8 cellular contexts compared by ENCODE assay signal in the genomic region with DNA sequence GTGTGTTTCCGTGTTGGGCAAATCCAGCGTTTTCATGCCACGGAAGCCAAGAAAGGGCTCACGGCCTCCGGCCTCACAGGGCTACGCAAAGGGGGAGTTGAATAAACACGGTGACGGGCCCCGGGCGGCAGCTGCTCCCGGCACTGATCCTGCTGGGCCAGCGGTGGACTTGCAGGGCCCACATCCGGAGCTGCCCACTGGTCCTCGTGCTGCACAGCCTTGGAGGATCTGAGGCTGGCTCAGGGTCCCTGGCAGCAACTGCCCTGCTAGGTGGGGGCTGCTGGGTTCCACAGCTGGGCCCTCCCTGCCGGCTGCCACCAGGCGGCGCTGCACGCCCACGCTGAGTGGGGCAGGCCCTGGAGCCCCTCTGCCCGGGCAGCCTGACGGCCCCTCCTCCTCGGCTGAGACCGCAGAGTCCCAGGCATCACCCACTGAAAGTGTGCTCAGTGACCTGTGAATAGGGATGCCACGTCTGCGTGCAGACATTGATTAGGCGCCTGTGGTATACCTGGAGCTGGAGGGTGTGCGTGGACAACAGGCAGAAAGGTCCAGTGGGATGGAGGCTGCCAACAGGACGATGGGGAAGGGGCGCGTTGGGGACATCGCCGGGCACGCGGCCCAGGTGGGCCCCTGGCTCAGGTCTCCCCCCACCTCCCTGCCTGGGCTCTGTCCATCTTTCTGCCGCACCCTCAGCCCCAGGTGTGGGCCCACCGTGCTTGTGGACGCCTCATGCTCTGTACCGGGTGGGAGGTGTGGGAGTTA. TPM values are rescaled to one million over a fixed set of nuclear protein-coding genes. Genes with fewer than 3 reads are reported as not detected.
DNase-seq lines count a peak whose midpoint lies in the region; TF ChIP-seq lines count a peak whose summit lies in the region.

No MANE protein-coding gene starts in this region.

- CTCF ChIA-PET in OCI-LY7 (lab: Charles Lee; ENCODE audit: unreplicated experiment): no interaction called here

- no peaks in the 10 kb centered on the region for H3K9me2 ChIP-seq in OCI-LY7 (ENCODE audit: insufficient read depth, low read length)

- no peaks in the 10 kb centered on the region; the same call in 1 of the 2 replicates for H4K20me1 ChIP-seq in OCI-LY7 (ENCODE audit: insufficient read depth, low read length)

- H3K9me3 ChIP-seq in OCI-LY7 (ENCODE audit: low read length) (no peaks in the 10 kb centered on the region), prostate gland (no peaks in the 10 kb centered on the region)

- H3K4me2 ChIP-seq in OCI-LY7 (ENCODE audit: low read length): no peak overlapping the region

- H3K4me3 ChIP-seq in OCI-LY7 (ENCODE audit: low read depth, low read length, poor library complexity, severe bottlenecking) (no peak overlapping the region), foreskin fibroblast (ENCODE audit: low read depth in 1 of 2, low read length in 2 of 2) (no peak overlapping the region), prostate gland (no peak overlapping the region)

- peak; percentile 93 for TF ChIP-seq CTCF in OCI-LY7 (conservative IDR thresholded peaks at IDR 0.05; ENCODE audit: low read length)
- TF ChIP-seq CTCF in foreskin fibroblast (IDR thresholded peaks at IDR 0.05; ENCODE audit: low read depth, low read length): peak; percentile 95
- peak; percentile 54 to 74 (median 63) for TF ChIP-seq CTCF in prostate gland (IDR thresholded peaks at IDR 0.05)

- no peak for TF ChIP-seq POLR2A in prostate gland (IDR thresholded peaks at IDR 0.05)

- H3K27ac ChIP-seq in OCI-LY7 (ENCODE audit: low read depth, low read length, poor library complexity, severe bottlenecking): no peak overlapping the region
- H3K27ac ChIP-seq in prostate gland: no peak overlapping the region

- H3K9me3 Mint-ChIP-seq in activated T-helper 2 cell treated with anti-CD3 and anti-CD28 coated beads, Interferon-gamma antibody, Interleukin-2, Interleukin-4, amounts not matched to agents 10 μg/mL and 5 μg/mL and 100 μg/mL, durations not matched to agents 14 hours and 24 hours and 36 hours: no peaks in the 10 kb centered on the region

- no peak overlapping the region for H3K4me3 Mint-ChIP-seq in activated T-helper 2 cell treated with anti-CD3 and anti-CD28 coated beads, Interferon-gamma antibody, Interleukin-2, Interleukin-4, amounts not matched to agents 10 μg/mL and 5 μg/mL and 100 μg/mL, durations not matched to agents 14 hours and 24 hours and 36 hours (ENCODE audit: low read depth)

- peaks cover 12% of the 10 kb centered on the region for H3K4me1 ChIP-seq in OCI-LY7 (ENCODE audit: insufficient read depth, low read length, poor library complexity, severe bottlenecking)
- peaks cover 5% of the 10 kb centered on the region for H3K4me1 ChIP-seq in prostate gland (replicated peaks)

- H3K79me2 ChIP-seq in OCI-LY7 (ENCODE audit: insufficient read depth, low read depth, low read length): no peaks in the 10 kb centered on the region

- no peaks in the 10 kb centered on the region for H3K27me3 ChIP-seq in prostate gland (replicated peaks; ENCODE audit: insufficient read depth)

- peaks cover 2% of the 10 kb centered on the region for H3K4me1 Mint-ChIP-seq in activated T-helper 2 cell treated with anti-CD3 and anti-CD28 coated beads, Interferon-gamma antibody, Interleukin-2, Interleukin-4, amounts not matched to agents 10 μg/mL and 5 μg/mL and 100 μg/mL, durations not matched to agents 14 hours and 24 hours and 36 hours (ENCODE audit: low read depth)

- intact Hi-C loops in OCI-LY7 (cut with micrococcal nuclease; ENCODE audit: unreplicated experiment): loop anchor here (5.0 kb wide), 1 partner anchor 148 kb away; no protein-coding TSS in a partner anchor
- intact Hi-C loops in activated T-helper 2 cell treated with anti-CD3 and anti-CD28 coated beads, Interferon-gamma antibody, Interleukin-2, Interleukin-4, amounts not matched to agents 10 μg/mL and 5 μg/mL and 100 μg/mL, durations not matched to agents 14 hours and 24 hours and 36 hours (cut with micrococcal nuclease): no loop called here
- intact Hi-C loops in prostate gland (cut with DNase I): no loop called here

- peaks cover 9% of the 10 kb centered on the region for H3K36me3 Mint-ChIP-seq in activated T-helper 2 cell treated with anti-CD3 and anti-CD28 coated beads, Interferon-gamma antibody, Interleukin-2, Interleukin-4, amounts not matched to agents 10 μg/mL and 5 μg/mL and 100 μg/mL, durations not matched to agents 14 hours and 24 hours and 36 hours (ENCODE audit: low read depth)

- WGBS in prostate gland: 14% methylated on average over 31 of the region's 38 CpGs

- H3K27ac Mint-ChIP-seq in activated T-helper 2 cell treated with anti-CD3 and anti-CD28 coated beads, Interferon-gamma antibody, Interleukin-2, Interleukin-4, amounts not matched to agents 10 μg/mL and 5 μg/mL and 100 μg/mL, durations not matched to agents 14 hours and 24 hours and 36 hours: no peak overlapping the region

- POLR2A ChIA-PET in OCI-LY7 (lab: Charles Lee): no interaction called here

- DNase-seq in NCI-H1417 (lab: John Stamatoyannopoulos, UW) (peak in 2 of 3 experiments; percentile 40 to 62), NCI-H1417 treated with DMSO at 0.1 percent for 48 hours (lab: John Stamatoyannopoulos, UW) (no peak), OCI-LY7 (ENCODE audit: low spot score) (peak; percentile 65), foreskin fibroblast (peak in 1 of 2 donors; percentile 73), prostate gland (ENCODE audit: low spot score) (no peak), SIG-M5 treated with dmso at 0.1 percent for 504 hours (lab: John Stamatoyannopoulos, UW; ENCODE audit: unreplicated experiment) (no peak), KG1 (lab: John Stamatoyannopoulos, UW) (no peak)
- peak; percentile 47 for DNase-seq in activated T-helper 2 cell treated with anti-CD3 and anti-CD28 coated beads, Interferon-gamma antibody, Interleukin-2, Interleukin-4, amounts not matched to agents 10 μg/mL and 5 μg/mL and 100 μg/mL, durations not matched to agents 14 hours and 24 hours and 36 hours (ENCODE audit: low spot score)

- peaks cover 4% of the 10 kb centered on the region for H3K27me3 Mint-ChIP-seq in activated T-helper 2 cell treated with anti-CD3 and anti-CD28 coated beads, Interferon-gamma antibody, Interleukin-2, Interleukin-4, amounts not matched to agents 10 μg/mL and 5 μg/mL and 100 μg/mL, durations not matched to agents 14 hours and 24 hours and 36 hours (ENCODE audit: low read depth)

- H3K36me3 ChIP-seq in OCI-LY7 (ENCODE audit: insufficient read depth, low read length) (peaks cover 25% of the 10 kb centered on the region), prostate gland (peaks cover 11 to 21% of the 10 kb centered on the region in 2 donors)

- BruUV-seq in OCI-LY7 (replicated peaks; lab: Mats Ljungman, UMichigan): no TSS peak

- H2AFZ ChIP-seq in OCI-LY7 (ENCODE audit: low read length): no peak overlapping the region

RNA-seq across cellular contexts. Expression of a gene that starts 5.3 kb away (rescaled TPM):
- 0.05 and 0.06 TPM in 2 replicates for total RNA-seq in OCI-LY7 (2014; rRNA removed; shearing (Covaris generic))
- total RNA-seq in OCI-LY7 (2022): 1.0 and 1.2 TPM in 2 replicates
- total RNA-seq in activated T-helper 2 cell treated with anti-CD3 and anti-CD28 coated beads, Interferon-gamma antibody, Interleukin-2, Interleukin-4, amounts not matched to agents 10 μg/mL and 5 μg/mL and 100 μg/mL, durations not matched to agents 14 hours and 24 hours and 36 hours: 0.52 and 0.64 TPM in 2 replicates
- 1 to 10 TPM in 1 of 2 donors, under 1 TPM in 1; 0.14 to 8.5 TPM for total RNA-seq in prostate gland

RNA-seq across cellular contexts. Expression of a gene that starts 12.0 kb away (rescaled TPM):
- total RNA-seq in OCI-LY7 (2014; rRNA removed; shearing (Covaris generic)): 158 and 180 TPM in 2 replicates
- 189 and 197 TPM in 2 replicates for total RNA-seq in OCI-LY7 (2022)
- 300 and 304 TPM in 2 replicates for total RNA-seq in activated T-helper 2 cell treated with anti-CD3 and anti-CD28 coated beads, Interferon-gamma antibody, Interleukin-2, Interleukin-4, amounts not matched to agents 10 μg/mL and 5 μg/mL and 100 μg/mL, durations not matched to agents 14 hours and 24 hours and 36 hours
- 1,000 to 10,000 TPM in 1 of 2 donors, 100 to 1,000 TPM in 1; 557 to 1,261 TPM for total RNA-seq in prostate gland

RNA-seq across cellular contexts. Expression of a gene that starts 40.6 kb away (rescaled TPM):
- total RNA-seq in OCI-LY7 (2014; rRNA removed; shearing (Covaris generic)): not detected in 2 replicates
- not detected in 2 replicates for total RNA-seq in OCI-LY7 (2022)
- 29.9 and 31.8 TPM in 2 replicates for total RNA-seq in activated T-helper 2 cell treated with anti-CD3 and anti-CD28 coated beads, Interferon-gamma antibody, Interleukin-2, Interleukin-4, amounts not matched to agents 10 μg/mL and 5 μg/mL and 100 μg/mL, durations not matched to agents 14 hours and 24 hours and 36 hours
- under 1 TPM in 1 of 2 donors, not detected in 1; 0.68 TPM for total RNA-seq in prostate gland

RNA-seq across cellular contexts. Expression of a gene that starts 48.9 kb away (rescaled TPM):
- total RNA-seq in OCI-LY7 (2014; rRNA removed; shearing (Covaris generic)): 50.0 and 65.5 TPM in 2 replicates
- total RNA-seq in OCI-LY7 (2022): 70.7 and 74.6 TPM in 2 replicates
- total RNA-seq in activated T-helper 2 cell treated with anti-CD3 and anti-CD28 coated beads, Interferon-gamma antibody, Interleukin-2, Interleukin-4, amounts not matched to agents 10 μg/mL and 5 μg/mL and 100 μg/mL, durations not matched to agents 14 hours and 24 hours and 36 hours: 90.1 and 94.7 TPM in 2 replicates
- total RNA-seq in prostate gland: 100 to 1,000 TPM in 1 of 2 donors, 10 to 100 TPM in 1; 34.7 to 106 TPM

RNA-seq across cellular contexts. Expression of a gene that starts 52.9 kb away (rescaled TPM):
- total RNA-seq in OCI-LY7 (2014; rRNA removed; shearing (Covaris generic)): 65.2 and 77.2 TPM in 2 replicates
- total RNA-seq in OCI-LY7 (2022): 58.0 and 58.2 TPM in 2 replicates
- 53.7 and 55.7 TPM in 2 replicates for total RNA-seq in activated T-helper 2 cell treated with anti-CD3 and anti-CD28 coated beads, Interferon-gamma antibody, Interleukin-2, Interleukin-4, amounts not matched to agents 10 μg/mL and 5 μg/mL and 100 μg/mL, durations not matched to agents 14 hours and 24 hours and 36 hours
- 100 to 1,000 TPM in 1 of 2 donors, 10 to 100 TPM in 1; 93.4 to 159 TPM for total RNA-seq in prostate gland

Comparison
In these comparisons a context has a peak if more than half of its experiments do, and no peak if none do; other contexts are left out.
1. DNase-seq: peak in NCI-H1417 (2 of 3), OCI-LY7 (single experiment) and activated T-helper 2 cell treated with anti-CD3 and anti-CD28 coated beads, Interferon-gamma antibody, Interleukin-2, Interleukin-4, amounts not matched to agents 10 μg/mL and 5 μg/mL and 100 μg/mL, durations not matched to agents 14 hours and 24 hours and 36 hours (single experiment); none in NCI-H1417 treated with DMSO at 0.1 percent for 48 hours (single experiment), prostate gland (single experiment), SIG-M5 treated with dmso at 0.1 percent for 504 hours (single experiment) and KG1 (single experiment).
2. RNA of a gene that starts 40.6 kb away (total RNA-seq): 29.9 to 31.8 TPM in activated T-helper 2 cell treated with anti-CD3 and anti-CD28 coated beads, Interferon-gamma antibody, Interleukin-2, Interleukin-4, amounts not matched to agents 10 μg/mL and 5 μg/mL and 100 μg/mL, durations not matched to agents 14 hours and 24 hours and 36 hours; 0.68 TPM in prostate gland and not detected in OCI-LY7; every median in the first group is over 10 times any median in the second.
3. Peak in every context shown above with its lines, with median percentiles within 50 percentile points of each other: CTCF ChIP-seq.